ENCODE assay signal across 16 cellular contexts in the genomic region with DNA sequence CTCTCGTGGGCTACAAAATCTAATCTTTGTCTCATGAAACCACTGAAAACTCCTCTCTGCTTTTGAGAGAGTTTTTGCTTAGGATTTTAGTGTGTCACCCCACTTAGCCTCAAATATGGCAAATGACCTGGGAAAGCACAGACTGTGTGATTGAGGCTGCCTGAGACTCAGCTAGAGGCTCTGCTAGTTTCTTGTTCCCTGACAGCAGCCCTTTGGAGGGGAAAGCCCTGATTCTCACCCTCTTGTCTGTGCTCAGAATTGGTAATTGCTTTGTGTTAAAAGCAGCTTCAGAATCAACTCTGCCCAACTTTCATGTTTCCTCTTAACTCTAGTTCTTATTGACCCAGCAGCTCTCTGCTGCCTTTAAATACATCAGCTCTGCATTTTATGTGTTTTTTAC.
A peak's percentile ranks its signal among the peaks of the same experiment; 100 is the strongest.
DNase-seq lines count a peak whose midpoint lies in the region; ATAC-seq, FAIRE-seq and TF ChIP-seq lines count a peak whose summit lies in the region.
"Had no signal": no experiment of that assay in that cellular context is flagged by ENCODE, and none has a peak within 500 bp of the region (broad histone marks: within the 10 kb centered on the region; RNA-seq: fewer than 3 reads in every experiment).

No MANE protein-coding gene starts in this region.

- TF ChIP-seq RAD21 in GM12878 (IDR thresholded peaks at IDR 0.05; ENCODE audit: insufficient read depth, low read depth, low read length), result no peak

- no peak for FAIRE-seq in GM12878 (lab: Jason Lieb, UNC)
- FAIRE-seq: GM18507, K562 had no signal

- H3K9ac ChIP-seq in GM12878 (ENCODE audit: control insufficient read depth, insufficient read depth, low read length), result no peak overlapping the region
- H3K9ac ChIP-seq: BLaER1 had no signal

- DNase-seq in GM13977 (ENCODE audit: low spot score), result peak; percentile 13
- peak; percentile 13 for DNase-seq in GM12878 (ENCODE audit: low read depth, low spot score)
- DNase-seq in iPS-NIHi7 (ENCODE audit: extremely low spot score), result peak; percentile 24
- no peak for DNase-seq in left ventricle myocardium superior
- no peak for DNase-seq in SW 1271 (lab: John Stamatoyannopoulos, UW)
- no peak for DNase-seq in HK-2 (ENCODE audit: unreplicated experiment)
- DNase-seq: 8988T; AML-193; CD4-positive, CD25-positive, alpha-beta regulatory T cell; GF-D8; H9 had no signal

- H3K9me3 ChIP-seq in GM12878 (replicated peaks; ENCODE audit: control insufficient read depth, insufficient read depth, low read length), result no peaks in the 10 kb centered on the region
- H3K9me3 ChIP-seq: BLaER1 had no signal

- no peaks in the 10 kb centered on the region for H3K4me1 ChIP-seq in GM12878 (ENCODE audit: control insufficient read depth, insufficient read depth, low read length)

- no peak overlapping the region for H2AFZ ChIP-seq in GM12878 (ENCODE audit: control insufficient read depth, low read depth, low read length)

- POLR2A ChIA-PET in GM12878 (lab: Charles Lee), result interaction anchor here (0.8 kb wide), 1 partner anchor 13 kb away, joined by 6 read pairs; no protein-coding TSS in a partner anchor

- TF ChIP-seq EP300 in GM12878 (IDR thresholded peaks at IDR 0.05; ENCODE audit: borderline replicate concordance in 1 of 2, control insufficient read depth in 1 of 2, low read depth in 2 of 2, low read length in 2 of 2), result no peak

- ATAC-seq in HG02610 (IDR thresholded peaks at IDR 0.05; ENCODE audit: unreplicated experiment), result peak; percentile 83
- ATAC-seq in GM12878, result peak; percentile 86
- ATAC-seq in left ventricle myocardium superior, result no peak
- no peak for ATAC-seq in GM21423 (IDR thresholded peaks at IDR 0.05; ENCODE audit: unreplicated experiment)
- ATAC-seq: K562 had no signal

- CTCF ChIA-PET in GM12878 (lab: Yijun Ruan, JAX), result interaction anchor here (1.4 kb wide), 1 partner anchor 12 kb away, joined by 4 read pairs; no protein-coding TSS in a partner anchor

- WGBS in GM12878 (ENCODE audit: insufficient coverage, insufficient replicate concordance, low lambda C conversion rate, missing lambda C conversion rate), result 0% methylated on average over 1 of the region's 1 CpG

- SMC1A ChIA-PET in GM12878 (lab: Charles Lee; ENCODE audit: uncharacterized antibody, unreplicated experiment), result interaction anchor here (0.8 to 3.3 kb wide), 12 partner anchors 9 to 88 kb away, joined by 3 to 16 read pairs (median 4); no protein-coding TSS in a partner anchor

- in situ Hi-C loops in GM13977 (cut with MboI; ENCODE audit: low pct_unique_long_range_greater_than_20kb, low sequenced_read_pairs, unreplicated experiment) (no loop called here), GM12878 (cut with MboI) (no loop called here)

- intact Hi-C loops in GM12878 (cut with micrococcal nuclease; ENCODE audit: unreplicated experiment) (no loop called here), left ventricle myocardium superior (cut with micrococcal nuclease) (no loop called here)

- TF ChIP-seq CTCF in GM13977 (IDR thresholded peaks at IDR 0.05; ENCODE audit: extremely low read depth, insufficient read depth, missing control alignments) (no peak), GM12878 (IDR thresholded peaks at IDR 0.05 in 2 of 3, conservative IDR thresholded peaks at IDR 0.05 in 1 of 3; ENCODE audit: control insufficient read depth in 2 of 3, extremely low read depth in 1 of 3, insufficient read depth in 1 of 3, low read depth in 3 of 3, low read length in 3 of 3) (no peak)

- no peaks in the 10 kb centered on the region for H3K27me3 ChIP-seq in GM12878 (replicated peaks in 1 of 2; ENCODE audit: control insufficient read depth in 2 of 2, insufficient read depth in 2 of 2, low read length in 1 of 2)
- H3K27me3 ChIP-seq: BLaER1 had no signal

- BruUV-seq in GM12878 (replicated peaks; lab: Mats Ljungman, UMichigan), result no TSS peak

- H4K20me1 ChIP-seq in GM12878 (ENCODE audit: control insufficient read depth, insufficient read depth), result no peaks in the 10 kb centered on the region
- H4K20me1 ChIP-seq: BLaER1 had no signal

- RAD21 ChIA-PET in GM12878 (lab: Charles Lee; ENCODE audit: unreplicated experiment), result interaction anchor here (0.6 to 2.1 kb wide), 8 partner anchors 13 to 211 kb away, joined by 3 to 6 read pairs (median 4); no protein-coding TSS in a partner anchor

- no peak overlapping the region for H3K4me3 ChIP-seq in GM12878
- H3K4me3 ChIP-seq: BLaER1, K562 had no signal

- no peak overlapping the region for H3K27ac ChIP-seq in GM12878 (ENCODE audit: control insufficient read depth, insufficient read depth)
- H3K27ac ChIP-seq: BLaER1 had no signal

- TF ChIP-seq POLR2A in GM12878 (IDR thresholded peaks at IDR 0.05; ENCODE audit: low read depth, low read length), result no peak

- no peaks in the 10 kb centered on the region for H3K79me2 ChIP-seq in GM12878 (ENCODE audit: control insufficient read depth, insufficient read depth, low read length)

- no peaks in the 10 kb centered on the region for H3K36me3 ChIP-seq in GM12878 (ENCODE audit: control insufficient read depth in 2 of 2, insufficient read depth in 2 of 2, low read length in 1 of 2)
- H3K36me3 ChIP-seq: BLaER1 had no signal

- no peak overlapping the region for H3K4me2 ChIP-seq in GM12878 (ENCODE audit: control insufficient read depth, insufficient read depth)
- H3K4me2 ChIP-seq: BLaER1 had no signal

TF ChIP-seq in GM12878, 131 proteins besides CTCF, POLR2A, EP300 and RAD21 (continues in another document):
- no peak for TF ChIP-seq ZNF622 (IDR thresholded peaks at IDR 0.05)
- TF ChIP-seq IKZF2 (IDR thresholded peaks at IDR 0.05), result no peak
- TF ChIP-seq ETV6 (conservative IDR thresholded peaks at IDR 0.05 in 1 of 2, IDR thresholded peaks at IDR 0.05 in 1 of 2; ENCODE audit: borderline replicate concordance in 1 of 2, low read depth in 1 of 2), result no peak
- no peak for TF ChIP-seq ZNF217 (IDR thresholded peaks at IDR 0.05)
- TF ChIP-seq HDAC2 (IDR thresholded peaks at IDR 0.05), result no peak
- TF ChIP-seq STAT3 (IDR thresholded peaks at IDR 0.05; ENCODE audit: low read depth, low read length), result no peak
- TF ChIP-seq, protein P1, sequence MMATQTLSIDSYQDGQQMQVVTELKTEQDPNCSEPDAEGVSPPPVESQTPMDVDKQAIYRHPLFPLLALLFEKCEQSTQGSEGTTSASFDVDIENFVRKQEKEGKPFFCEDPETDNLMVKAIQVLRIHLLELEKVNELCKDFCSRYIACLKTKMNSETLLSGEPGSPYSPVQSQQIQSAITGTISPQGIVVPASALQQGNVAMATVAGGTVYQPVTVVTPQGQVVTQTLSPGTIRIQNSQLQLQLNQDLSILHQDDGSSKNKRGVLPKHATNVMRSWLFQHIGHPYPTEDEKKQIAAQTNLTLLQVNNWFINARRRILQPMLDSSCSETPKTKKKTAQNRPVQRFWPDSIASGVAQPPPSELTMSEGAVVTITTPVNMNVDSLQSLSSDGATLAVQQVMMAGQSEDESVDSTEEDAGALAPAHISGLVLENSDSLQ (IDR thresholded peaks at IDR 0.05), result no peak
- TF ChIP-seq, protein P2, sequence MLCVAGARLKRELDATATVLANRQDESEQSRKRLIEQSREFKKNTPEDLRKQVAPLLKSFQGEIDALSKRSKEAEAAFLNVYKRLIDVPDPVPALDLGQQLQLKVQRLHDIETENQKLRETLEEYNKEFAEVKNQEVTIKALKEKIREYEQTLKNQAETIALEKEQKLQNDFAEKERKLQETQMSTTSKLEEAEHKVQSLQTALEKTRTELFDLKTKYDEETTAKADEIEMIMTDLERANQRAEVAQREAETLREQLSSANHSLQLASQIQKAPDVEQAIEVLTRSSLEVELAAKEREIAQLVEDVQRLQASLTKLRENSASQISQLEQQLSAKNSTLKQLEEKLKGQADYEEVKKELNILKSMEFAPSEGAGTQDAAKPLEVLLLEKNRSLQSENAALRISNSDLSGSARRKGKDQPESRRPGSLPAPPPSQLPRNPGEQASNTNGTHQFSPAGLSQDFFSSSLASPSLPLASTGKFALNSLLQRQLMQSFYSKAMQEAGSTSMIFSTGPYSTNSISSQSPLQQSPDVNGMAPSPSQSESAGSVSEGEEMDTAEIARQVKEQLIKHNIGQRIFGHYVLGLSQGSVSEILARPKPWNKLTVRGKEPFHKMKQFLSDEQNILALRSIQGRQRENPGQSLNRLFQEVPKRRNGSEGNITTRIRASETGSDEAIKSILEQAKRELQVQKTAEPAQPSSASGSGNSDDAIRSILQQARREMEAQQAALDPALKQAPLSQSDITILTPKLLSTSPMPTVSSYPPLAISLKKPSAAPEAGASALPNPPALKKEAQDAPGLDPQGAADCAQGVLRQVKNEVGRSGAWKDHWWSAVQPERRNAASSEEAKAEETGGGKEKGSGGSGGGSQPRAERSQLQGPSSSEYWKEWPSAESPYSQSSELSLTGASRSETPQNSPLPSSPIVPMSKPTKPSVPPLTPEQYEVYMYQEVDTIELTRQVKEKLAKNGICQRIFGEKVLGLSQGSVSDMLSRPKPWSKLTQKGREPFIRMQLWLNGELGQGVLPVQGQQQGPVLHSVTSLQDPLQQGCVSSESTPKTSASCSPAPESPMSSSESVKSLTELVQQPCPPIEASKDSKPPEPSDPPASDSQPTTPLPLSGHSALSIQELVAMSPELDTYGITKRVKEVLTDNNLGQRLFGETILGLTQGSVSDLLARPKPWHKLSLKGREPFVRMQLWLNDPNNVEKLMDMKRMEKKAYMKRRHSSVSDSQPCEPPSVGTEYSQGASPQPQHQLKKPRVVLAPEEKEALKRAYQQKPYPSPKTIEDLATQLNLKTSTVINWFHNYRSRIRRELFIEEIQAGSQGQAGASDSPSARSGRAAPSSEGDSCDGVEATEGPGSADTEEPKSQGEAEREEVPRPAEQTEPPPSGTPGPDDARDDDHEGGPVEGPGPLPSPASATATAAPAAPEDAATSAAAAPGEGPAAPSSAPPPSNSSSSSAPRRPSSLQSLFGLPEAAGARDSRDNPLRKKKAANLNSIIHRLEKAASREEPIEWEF (IDR thresholded peaks at IDR 0.05; ENCODE audit: insufficient replicate concordance, low read depth, low read length), result no peak

Comparison
In these comparisons a context has a peak if more than half of its experiments do, and no peak if none do; other contexts are left out.
1. DNase-seq: peak in GM13977 (single experiment), GM12878 (single experiment) and iPS-NIHi7 (single experiment); none in left ventricle myocardium superior (single experiment), SW 1271 (0 of 2) and HK-2 (single experiment).
2. ATAC-seq: peak in HG02610 (single experiment) and GM12878 (single experiment); none in left ventricle myocardium superior (single experiment) and GM21423 (single experiment).